In the genomic region with DNA sequence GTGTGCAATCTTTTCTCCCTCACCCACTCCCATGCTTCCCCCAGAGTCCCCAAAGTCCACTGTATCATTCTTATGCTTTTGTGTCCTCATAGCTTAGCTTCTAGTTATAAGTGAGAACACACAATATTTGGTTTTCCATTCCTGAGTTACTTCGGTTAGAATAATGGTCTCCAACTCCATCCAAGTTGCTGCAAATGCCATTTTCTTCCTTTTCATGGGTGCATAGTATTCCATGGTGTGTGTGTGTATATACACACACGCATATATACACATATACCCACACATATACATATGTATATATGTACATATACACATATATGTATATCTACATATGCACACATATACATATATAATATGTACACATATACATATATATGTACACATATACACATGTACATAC, we compare ENCODE assay signal across 1 cellular context.
TF ChIP-seq lines count a peak whose summit lies in the region.

No MANE protein-coding gene starts in this region.

TF ChIP-seq in K562, 482 proteins besides CTCF, POLR2A, EP300 and RAD21:
- no peak for TF ChIP-seq RERE (CRISPR knock-in tag; IDR thresholded peaks at IDR 0.05; ENCODE audit: borderline replicate concordance)
- peak; percentile 70 for TF ChIP-seq ZNF146 (CRISPR knock-in tag; IDR thresholded peaks at IDR 0.05; ENCODE audit: unreplicated experiment)
- no peak for TF ChIP-seq CCAR2 (IDR thresholded peaks at IDR 0.05; ENCODE audit: low read depth, low read length)
